ENCODE assay signal across 31 cellular contexts in the genomic region with DNA sequence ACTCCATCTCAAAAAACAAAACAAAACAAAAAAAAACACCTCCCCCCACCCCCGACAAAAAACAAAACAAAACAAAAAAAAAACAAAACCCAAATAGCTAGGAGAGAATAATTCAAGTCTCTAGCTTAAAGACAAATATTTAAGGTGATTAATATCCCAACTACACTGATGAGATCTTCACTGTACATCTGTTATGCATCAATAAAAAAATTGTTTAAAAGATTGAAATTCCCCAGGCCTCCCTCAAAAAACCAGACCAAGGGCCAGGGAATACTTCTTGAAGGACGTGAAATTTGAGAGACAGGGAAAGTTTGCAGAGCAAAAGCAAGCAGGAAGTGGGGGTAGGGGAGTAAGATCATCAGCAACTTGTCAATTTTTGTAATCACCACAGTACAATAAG.
"Had no signal": no experiment of that assay in that cellular context is flagged by ENCODE, and none has a peak within 500 bp of the region (broad histone marks: within the 10 kb centered on the region; RNA-seq: fewer than 3 reads in every experiment).

No MANE protein-coding gene starts in this region.

- DNase-seq: activated CD4-positive, alpha-beta memory T cell treated with anti-CD3 and anti-CD28 coated beads, Interleukin-2, amount 10 ng/mL, durations not matched to agents 7 days and 5 days; activated CD4-positive, alpha-beta T cell treated with anti-CD3 and anti-CD28 coated beads for 36 hours; activated CD4-positive, alpha-beta T cell treated with anti-CD3 and anti-CD28 coated beads, Interleukin-2, amount 10 ng/mL, durations not matched to agents 7 days and 5 days; activated CD4-positive, alpha-beta T cell treated with anti-CD3 and anti-CD28 coated beads, Interleukin-2, amount 50 U/mL, for 4 hours; activated CD4-positive, CD25-positive, alpha-beta regulatory T cell; activated CD4-positive, CD25-positive, alpha-beta regulatory T cell treated with anti-CD3 and anti-CD28 coated beads, Interleukin-2, amount 50 U/mL, for 72 hours; activated CD8-positive, alpha-beta memory T cell treated with anti-CD3 and anti-CD28 coated beads, Interleukin-2, amount 50 U/mL, for 48 hours; activated gamma-delta T cell; activated naive CD4-positive, alpha-beta T cell; activated naive CD4-positive, alpha-beta T cell treated with anti-CD3 and anti-CD28 coated beads, Interleukin-2, amount 50 U/mL, for 16 hours; activated T-cell treated with anti-CD3 and anti-CD28 coated beads for 4 hours; activated T-cell treated with anti-CD3 and anti-CD28 coated beads, Interleukin-2, amount 50 U/mL, for 24 hours; activated T-cell treated with anti-CD3 and anti-CD28 coated beads, Interleukin-2, amount 50 U/mL, for 72 hours; adrenal gland; amygdala; aorta; body of pancreas; caudate nucleus; cortex of kidney; dermis blood vessel endothelial cell; effector CD4-positive, alpha-beta T cell; effector memory CD8-positive, alpha-beta T cell; foreskin fibroblast; head of caudate nucleus; hippocampal formation; T-cell; T-helper 17 cell; T1000 had no signal

- H3K27ac ChIP-seq: adrenal gland, body of pancreas, epithelial cell of prostate had no signal

- H3K9me3 Mint-ChIP-seq: activated CD4-positive, alpha-beta memory T cell treated with anti-CD3 and anti-CD28 coated beads, Interleukin-2, amount 10 ng/mL, durations not matched to agents 7 days and 5 days; activated CD4-positive, alpha-beta T cell treated with anti-CD3 and anti-CD28 coated beads, Interleukin-2, amount 10 ng/mL, durations not matched to agents 7 days and 5 days; activated T-cell treated with anti-CD3 and anti-CD28 coated beads, Interleukin-2, amount 50 U/mL, for 24 hours; activated T-cell treated with anti-CD3 and anti-CD28 coated beads, Interleukin-2, amount 50 U/mL, for 72 hours; effector memory CD8-positive, alpha-beta T cell; T-cell; T-helper 2 cell treated with Interferon-gamma antibody and Interleukin-4, amounts not matched to agents 5 μg/mL and 100 μg/mL, for 36 hours had no signal

- ATAC-seq: activated CD4-positive, alpha-beta T cell treated with anti-CD3 and anti-CD28 coated beads for 36 hours; activated T-cell treated with anti-CD3 and anti-CD28 coated beads, Interleukin-2, amount 50 U/mL, for 72 hours; body of pancreas; effector memory CD8-positive, alpha-beta T cell; T-cell; T-helper 17 cell had no signal

- H3K4me3 ChIP-seq: adrenal gland, body of pancreas had no signal

- H3K27ac Mint-ChIP-seq: activated CD4-positive, alpha-beta memory T cell treated with anti-CD3 and anti-CD28 coated beads, Interleukin-2, amount 10 ng/mL, durations not matched to agents 7 days and 5 days; activated CD4-positive, alpha-beta T cell treated with anti-CD3 and anti-CD28 coated beads for 36 hours; activated CD4-positive, alpha-beta T cell treated with anti-CD3 and anti-CD28 coated beads, Interleukin-2, amount 10 ng/mL, durations not matched to agents 7 days and 5 days; activated naive CD8-positive, alpha-beta T cell; activated T-cell treated with anti-CD3 and anti-CD28 coated beads, Interleukin-2, amount 50 U/mL, for 24 hours; activated T-cell treated with anti-CD3 and anti-CD28 coated beads, Interleukin-2, amount 50 U/mL, for 72 hours; effector memory CD8-positive, alpha-beta T cell; T-cell; T-helper 17 cell; T-helper 2 cell treated with Interferon-gamma antibody and Interleukin-4, amounts not matched to agents 5 μg/mL and 100 μg/mL, for 36 hours had no signal

- H3K9me3 ChIP-seq: adrenal gland, body of pancreas had no signal

- H3K4me3 Mint-ChIP-seq: activated CD4-positive, alpha-beta memory T cell treated with anti-CD3 and anti-CD28 coated beads, Interleukin-2, amount 10 ng/mL, durations not matched to agents 7 days and 5 days; activated CD4-positive, alpha-beta T cell treated with anti-CD3 and anti-CD28 coated beads for 36 hours; activated CD4-positive, alpha-beta T cell treated with anti-CD3 and anti-CD28 coated beads, Interleukin-2, amount 10 ng/mL, durations not matched to agents 7 days and 5 days; activated naive CD8-positive, alpha-beta T cell; activated T-cell treated with anti-CD3 and anti-CD28 coated beads, Interleukin-2, amount 50 U/mL, for 24 hours; activated T-cell treated with anti-CD3 and anti-CD28 coated beads, Interleukin-2, amount 50 U/mL, for 72 hours; effector memory CD8-positive, alpha-beta T cell; T-cell; T-helper 17 cell; T-helper 2 cell treated with Interferon-gamma antibody and Interleukin-4, amounts not matched to agents 5 μg/mL and 100 μg/mL, for 36 hours had no signal

- H3K27me3 ChIP-seq: adrenal gland, body of pancreas had no signal

- H3K4me1 Mint-ChIP-seq: activated CD4-positive, alpha-beta memory T cell treated with anti-CD3 and anti-CD28 coated beads, Interleukin-2, amount 10 ng/mL, durations not matched to agents 7 days and 5 days; activated CD4-positive, alpha-beta T cell treated with anti-CD3 and anti-CD28 coated beads for 36 hours; activated CD4-positive, alpha-beta T cell treated with anti-CD3 and anti-CD28 coated beads, Interleukin-2, amount 10 ng/mL, durations not matched to agents 7 days and 5 days; T-cell; T-helper 17 cell had no signal

- H3K36me3 ChIP-seq: adrenal gland had no signal

- H3K36me3 Mint-ChIP-seq: activated naive CD8-positive, alpha-beta T cell; T-cell had no signal

- H3K4me1 ChIP-seq: adrenal gland, body of pancreas had no signal
